1 cellular context compared by ENCODE assay signal in the genomic region with DNA sequence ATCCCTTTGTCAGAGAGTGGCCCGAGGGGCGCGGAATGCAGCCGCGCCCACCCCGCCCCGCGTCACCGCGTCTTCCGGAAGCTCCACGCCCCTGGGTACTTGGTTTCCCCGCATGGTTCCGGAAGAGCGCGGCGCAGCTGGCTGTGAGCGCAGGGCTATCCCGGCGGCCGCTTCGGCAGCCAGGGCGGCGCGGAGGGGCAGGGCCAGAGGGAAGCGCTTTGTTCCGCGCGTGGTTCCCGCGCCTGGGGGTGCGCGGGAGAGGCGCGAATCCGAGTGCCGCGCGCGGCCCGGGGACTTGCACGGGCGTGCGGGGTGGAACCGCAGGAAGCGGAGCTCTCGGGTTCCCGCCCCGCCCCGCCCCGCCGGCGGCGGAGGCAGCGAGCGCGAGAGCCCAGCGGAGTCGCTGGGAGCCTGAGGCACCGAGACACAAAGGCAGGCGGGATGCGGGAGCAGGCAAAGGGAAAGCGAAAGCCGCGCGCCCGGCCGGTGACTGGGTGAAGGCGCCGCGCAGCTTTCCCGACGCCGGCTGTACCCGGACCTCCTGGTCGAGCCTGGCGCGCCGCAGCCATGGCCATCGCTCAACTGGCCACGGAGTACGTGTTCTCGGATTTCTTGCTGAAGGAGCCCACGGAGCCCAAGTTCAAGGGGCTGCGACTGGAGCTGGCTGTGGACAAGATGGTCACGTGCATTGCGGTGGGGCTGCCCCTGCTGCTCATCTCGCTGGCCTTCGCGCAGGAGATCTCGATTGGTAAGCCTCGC.
TF ChIP-seq lines count a peak whose summit lies in the region.

A gene with protein sequence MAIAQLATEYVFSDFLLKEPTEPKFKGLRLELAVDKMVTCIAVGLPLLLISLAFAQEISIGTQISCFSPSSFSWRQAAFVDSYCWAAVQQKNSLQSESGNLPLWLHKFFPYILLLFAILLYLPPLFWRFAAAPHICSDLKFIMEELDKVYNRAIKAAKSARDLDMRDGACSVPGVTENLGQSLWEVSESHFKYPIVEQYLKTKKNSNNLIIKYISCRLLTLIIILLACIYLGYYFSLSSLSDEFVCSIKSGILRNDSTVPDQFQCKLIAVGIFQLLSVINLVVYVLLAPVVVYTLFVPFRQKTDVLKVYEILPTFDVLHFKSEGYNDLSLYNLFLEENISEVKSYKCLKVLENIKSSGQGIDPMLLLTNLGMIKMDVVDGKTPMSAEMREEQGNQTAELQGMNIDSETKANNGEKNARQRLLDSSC (plus strand): TSS at position 96 of the 759 bp plus-strand sequence. CDS start 472 bp downstream, at position 568.

TF ChIP-seq in Ishikawa, 13 proteins besides CTCF, POLR2A, EP300 and RAD21 (continued from another document):
- TF ChIP-seq, protein P1, sequence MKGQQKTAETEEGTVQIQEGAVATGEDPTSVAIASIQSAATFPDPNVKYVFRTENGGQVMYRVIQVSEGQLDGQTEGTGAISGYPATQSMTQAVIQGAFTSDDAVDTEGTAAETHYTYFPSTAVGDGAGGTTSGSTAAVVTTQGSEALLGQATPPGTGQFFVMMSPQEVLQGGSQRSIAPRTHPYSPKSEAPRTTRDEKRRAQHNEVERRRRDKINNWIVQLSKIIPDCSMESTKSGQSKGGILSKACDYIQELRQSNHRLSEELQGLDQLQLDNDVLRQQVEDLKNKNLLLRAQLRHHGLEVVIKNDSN (IDR thresholded peaks at IDR 0.05) = peak; percentile 79
- TF ChIP-seq NFIC (IDR thresholded peaks at IDR 0.05) (no peak), EGR1 (IDR thresholded peaks at IDR 0.05) (no peak)
